Comparison of ENCODE assay signal across 12 cellular contexts in the genomic region with DNA sequence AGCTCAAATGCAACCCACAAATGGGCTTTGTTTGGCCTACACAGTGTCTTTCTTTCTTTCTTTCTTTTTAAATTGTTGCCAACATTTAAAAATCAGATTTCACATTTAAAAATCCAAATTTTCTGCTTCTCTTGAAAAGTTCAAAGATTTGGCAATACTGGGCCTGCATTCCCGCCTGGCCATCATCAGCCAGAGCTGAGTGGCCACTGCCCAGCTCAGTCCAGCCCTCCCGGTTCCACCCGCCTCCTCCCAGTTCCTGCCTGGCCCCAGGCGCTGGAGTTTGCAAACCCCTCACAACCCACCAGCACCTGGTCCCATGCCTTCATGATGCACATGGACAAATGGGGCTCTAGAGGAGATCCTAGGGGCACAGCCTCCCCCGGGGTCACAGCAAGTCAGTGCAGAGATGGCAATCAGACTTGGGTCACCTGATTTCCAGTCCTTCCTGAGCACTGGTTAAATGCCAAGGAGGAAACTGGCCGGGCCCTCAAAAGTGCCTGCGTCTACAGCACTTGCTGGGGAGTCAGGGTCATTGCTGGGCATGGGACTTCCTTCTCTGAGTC. TPM values are rescaled to one million over a fixed set of nuclear protein-coding genes. Genes with fewer than 3 reads are reported as not detected.
A peak's percentile ranks its signal among the peaks of the same experiment; 100 is the strongest.
DNase-seq lines count a peak whose midpoint lies in the region; ATAC-seq and TF ChIP-seq lines count a peak whose summit lies in the region.
"Had no signal": no experiment of that assay in that cellular context is flagged by ENCODE, and none has a peak within 500 bp of the region (broad histone marks: within the 10 kb centered on the region; RNA-seq: fewer than 3 reads in every experiment).

No MANE protein-coding gene starts in this region.

- intact Hi-C loops in testis (cut with DNase I; ENCODE audit: low total_unique reads): no loop called here

- no peaks in the 10 kb centered on the region for H3K27me3 Mint-ChIP-seq in endodermal cell (ENCODE audit: insufficient read depth)

- WGBS in endodermal cell (ENCODE audit: insufficient coverage in 1 of 2, insufficient read length in 1 of 2), 2 experiments: 93 to 94% methylated on average over 3 to 7 of the region's 7 CpGs
- 65 to 79% methylated on average over 7 of the region's 7 CpGs for WGBS in testis, 2 donors

- H3K4me1 ChIP-seq in RWPE2 (ENCODE audit: insufficient read depth, poor library complexity, severe bottlenecking) (peaks cover 12% of the 10 kb centered on the region), endodermal cell (ENCODE audit: control insufficient read depth, insufficient read depth, low read length) (peaks cover 9% of the 10 kb centered on the region), testis (peaks cover 16% of the 10 kb centered on the region)

- ATAC-seq in RWPE2 (ENCODE audit: low read depth) (no peak), HG03571 (IDR thresholded peaks at IDR 0.05; ENCODE audit: unreplicated experiment) (no peak), HG03095 (IDR thresholded peaks at IDR 0.05; ENCODE audit: unreplicated experiment) (no peak), GM18502 (IDR thresholded peaks at IDR 0.05; ENCODE audit: poor library complexity, unreplicated experiment) (no peak)

- H3K9me3 ChIP-seq in RWPE2 (ENCODE audit: severe bottlenecking) (no peaks in the 10 kb centered on the region), endodermal cell (ENCODE audit: control insufficient read depth, low read length) (no peaks in the 10 kb centered on the region), testis (no peaks in the 10 kb centered on the region)
- H3K9me3 ChIP-seq: neutrophil had no signal

- no peaks in the 10 kb centered on the region for H3K36me3 ChIP-seq in RWPE2 (ENCODE audit: low read depth)
- H3K36me3 ChIP-seq in endodermal cell (ENCODE audit: control insufficient read depth, insufficient read depth, low read length): no peaks in the 10 kb centered on the region
- H3K36me3 ChIP-seq in testis (ENCODE audit: low read depth, missing control alignments): no peaks in the 10 kb centered on the region
- H3K36me3 ChIP-seq: neutrophil had no signal

- peaks cover 13% of the 10 kb centered on the region for H3K4me1 Mint-ChIP-seq in endodermal cell

- H3K36me3 Mint-ChIP-seq in endodermal cell (ENCODE audit: low read depth): no peaks in the 10 kb centered on the region

- H3K4me3 ChIP-seq in RWPE2 (ENCODE audit: severe bottlenecking): no peak overlapping the region
- H3K4me3 ChIP-seq in endodermal cell (ENCODE audit: low read length): no peak overlapping the region
- no peak overlapping the region for H3K4me3 ChIP-seq in testis

- H3K9ac ChIP-seq in endodermal cell (ENCODE audit: extremely low read depth, low read length, poor library complexity, severe bottlenecking): no peak overlapping the region

- no peak overlapping the region for H3K4me3 Mint-ChIP-seq in endodermal cell

- H3K27me3 ChIP-seq in RWPE2 (ENCODE audit: insufficient read depth, poor library complexity, severe bottlenecking): no peaks in the 10 kb centered on the region
- no peaks in the 10 kb centered on the region for H3K27me3 ChIP-seq in endodermal cell (ENCODE audit: control insufficient read depth, insufficient read depth, low read length, poor library complexity, severe bottlenecking)
- no peaks in the 10 kb centered on the region for H3K27me3 ChIP-seq in testis

- no peaks in the 10 kb centered on the region for H3K9me3 Mint-ChIP-seq in endodermal cell

- TF ChIP-seq POLR2A in testis (IDR thresholded peaks at IDR 0.05): no peak

- H3K27ac ChIP-seq in RWPE2 (ENCODE audit: poor library complexity, severe bottlenecking) (peak overlapping the region; percentile 74), endodermal cell (ENCODE audit: low read depth, low read length) (no peak overlapping the region), testis (peak overlapping the region in 1 of 2 donors; percentile 15)
- H3K27ac ChIP-seq: C4-2B, neutrophil had no signal

- TF ChIP-seq CTCF in RWPE2 (IDR thresholded peaks at IDR 0.05; ENCODE audit: poor library complexity, severe bottlenecking) (no peak), endodermal cell (conservative IDR thresholded peaks at IDR 0.05) (no peak), testis (IDR thresholded peaks at IDR 0.05) (no peak)

- DNase-seq in RWPE2 (ENCODE audit: low spot score) (no peak), endodermal cell (peak; percentile 50), medulla oblongata (ENCODE audit: extremely low spot score) (peak; percentile 68), testis (peak; percentile 59), globus pallidus (ENCODE audit: low spot score) (no peak)
- DNase-seq: activated naive CD4-positive, alpha-beta T cell treated with anti-CD3 and anti-CD28 coated beads, Interleukin-2, amount 50 U/mL, for 16 hours; OCI-M1 had no signal

- H3K27ac Mint-ChIP-seq in endodermal cell: no peak overlapping the region

RNA-seq across cellular contexts. Expression of a gene that starts 40.9 kb away (rescaled TPM):
- total RNA-seq in endodermal cell: not detected
- 0.93 TPM for polyA plus RNA-seq in endodermal cell (2013, experiment 1 of 2)
- 0.58 TPM for polyA plus RNA-seq in endodermal cell (2013, experiment 2 of 2)
- 10 to 100 TPM in 1 of 2 donors, 1 to 10 TPM in 1; 2.0 to 16.3 TPM for total RNA-seq in testis
- 46.9 TPM for polyA plus RNA-seq in testis (ENCODE audit: insufficient read depth, low read depth, low replicate concordance)

Comparison
In these comparisons a context has a peak if more than half of its experiments do, and no peak if none do; other contexts are left out.
1. DNase-seq: peak in endodermal cell (single experiment), medulla oblongata (single experiment) and testis (single experiment); none in RWPE2 (single experiment) and globus pallidus (single experiment).